In the genomic region with DNA sequence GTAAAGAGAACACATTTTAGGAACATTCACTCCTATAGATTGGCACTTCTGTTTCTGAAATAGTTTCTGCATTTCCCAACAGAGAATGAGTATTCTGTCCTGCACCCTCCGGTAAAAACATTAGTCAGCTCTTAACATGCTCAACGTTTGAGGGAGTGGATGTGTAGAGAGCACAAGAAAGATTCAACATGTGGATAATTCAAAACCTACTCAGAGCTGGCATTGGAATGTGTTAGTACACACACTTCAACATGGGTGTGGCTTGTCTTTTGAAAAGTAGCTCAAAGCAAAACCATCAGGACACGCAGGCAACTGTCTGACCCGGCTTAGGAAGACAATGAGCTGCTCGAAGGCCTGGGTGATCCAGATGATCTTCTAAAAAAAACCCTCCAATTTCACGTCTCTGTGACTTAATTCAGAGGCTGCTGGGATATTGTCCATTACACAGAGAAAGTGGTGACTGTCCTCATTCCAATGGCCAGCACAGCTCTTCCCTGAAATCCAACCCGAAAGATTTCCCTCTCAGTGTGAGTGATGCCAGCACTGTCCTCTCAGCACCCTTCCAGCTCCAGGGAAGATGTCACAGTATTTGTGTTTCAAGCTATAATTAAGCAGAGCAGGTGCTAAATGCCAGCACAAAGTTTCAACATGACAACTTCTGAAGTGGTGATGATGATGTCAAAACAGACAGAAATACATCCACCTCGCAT, we compare ENCODE assay signal across 10 cellular contexts. TPM values are rescaled to one million over a fixed set of nuclear protein-coding genes. Genes with fewer than 3 reads are reported as not detected.
DNase-seq lines count a peak whose midpoint lies in the region; ATAC-seq, FAIRE-seq and TF ChIP-seq lines count a peak whose summit lies in the region.
"Had no signal": no experiment of that assay in that cellular context is flagged by ENCODE, and none has a peak within 500 bp of the region (broad histone marks: within the 10 kb centered on the region; RNA-seq: fewer than 3 reads in every experiment).

No MANE protein-coding gene starts in this region.

- H3K27ac Mint-ChIP-seq in astrocyte (ENCODE audit: unreplicated experiment) = peak overlapping the region; percentile 75
- H3K27ac Mint-ChIP-seq: IgD-negative memory B cell had no signal

- intact Hi-C loops in OCI-LY7 (cut with micrococcal nuclease; ENCODE audit: unreplicated experiment) = no loop called here

- H3K4me3 ChIP-seq in astrocyte (ENCODE audit: insufficient read depth, low read depth, low read length) (no peak overlapping the region), subcutaneous abdominal adipose tissue (ENCODE audit: low read depth in 1 of 5, low read length in 5 of 5) (peak overlapping the region in 2 of 5 donors; percentile 18 to 33), OCI-LY7 (ENCODE audit: low read depth, low read length, poor library complexity, severe bottlenecking) (no peak overlapping the region)

- CTCF ChIA-PET in HEK293T (lab: Yijun Ruan, JAX) (no interaction called here), OCI-LY7 (lab: Charles Lee; ENCODE audit: unreplicated experiment) (no interaction called here)

- peaks cover 63% of the 10 kb centered on the region for H4K20me1 ChIP-seq in astrocyte (ENCODE audit: insufficient read depth, low read length)
- no peaks in the 10 kb centered on the region for H4K20me1 ChIP-seq in OCI-LY7 (ENCODE audit: insufficient read depth, low read length)

- H3K9me2 ChIP-seq in OCI-LY7 (ENCODE audit: insufficient read depth, low read length) = no peaks in the 10 kb centered on the region

- H3K4me1 Mint-ChIP-seq in astrocyte (ENCODE audit: low read depth, unreplicated experiment) = peaks cover 67% of the 10 kb centered on the region
- H3K4me1 Mint-ChIP-seq: IgD-negative memory B cell had no signal

- no peaks in the 10 kb centered on the region for H3K9me3 Mint-ChIP-seq in astrocyte (ENCODE audit: unreplicated experiment)
- H3K9me3 Mint-ChIP-seq: IgD-negative memory B cell had no signal

- peak; percentile 55 for DNase-seq in HPDE6-E6E7 (ENCODE audit: extremely low spot score)
- DNase-seq in astrocyte (ENCODE audit: low read depth) = peak; percentile 79
- peak; percentile 84 to 94 for DNase-seq in foreskin keratinocyte
- no peak for DNase-seq in GM13976 (ENCODE audit: low spot score)
- DNase-seq in HEK293T (ENCODE audit: extremely low spot score) = no peak
- DNase-seq in OCI-LY7 (ENCODE audit: low spot score) = no peak
- DNase-seq: DMS79, WERI-Rb-1 had no signal

- peak overlapping the region; percentile 60 for H3K4me2 ChIP-seq in astrocyte (ENCODE audit: low read length)
- no peak overlapping the region for H3K4me2 ChIP-seq in OCI-LY7 (ENCODE audit: low read length)

- H3K79me2 ChIP-seq in astrocyte (ENCODE audit: insufficient read depth, low read length) (peaks cover 100% of the 10 kb centered on the region), OCI-LY7 (ENCODE audit: insufficient read depth, low read depth, low read length) (no peaks in the 10 kb centered on the region)

- peaks cover 17% of the 10 kb centered on the region for H3K36me3 ChIP-seq in astrocyte (ENCODE audit: insufficient read depth, low read length)
- H3K36me3 ChIP-seq in subcutaneous abdominal adipose tissue (ENCODE audit: control insufficient read depth in 5 of 5, insufficient read depth in 5 of 5, low read length in 5 of 5) = peaks cover 0 to 3% (median 0%) of the 10 kb centered on the region in 5 donors
- no peaks in the 10 kb centered on the region for H3K36me3 ChIP-seq in OCI-LY7 (ENCODE audit: insufficient read depth, low read length)
- H3K36me3 ChIP-seq: WERI-Rb-1 had no signal

- H3K4me3 Mint-ChIP-seq in astrocyte (ENCODE audit: unreplicated experiment) = no peak overlapping the region
- H3K4me3 Mint-ChIP-seq: IgD-negative memory B cell had no signal

- no peaks in the 10 kb centered on the region for H3K9me3 ChIP-seq in astrocyte (ENCODE audit: insufficient read depth, low read depth, low read length)
- no peaks in the 10 kb centered on the region for H3K9me3 ChIP-seq in subcutaneous abdominal adipose tissue (ENCODE audit: control insufficient read depth in 5 of 5, low read length in 5 of 5)
- no peaks in the 10 kb centered on the region for H3K9me3 ChIP-seq in OCI-LY7 (ENCODE audit: low read length)

- peak overlapping the region; percentile 32 for H3K9ac ChIP-seq in astrocyte (ENCODE audit: low read length)
- H3K9ac ChIP-seq in subcutaneous abdominal adipose tissue (ENCODE audit: low read length in 5 of 5) = peak overlapping the region in 1 of 5 donors; percentile 17

- in situ Hi-C loops in GM13976 (cut with MboI; ENCODE audit: low sequenced_read_pairs, unreplicated experiment) = loop anchor here (25.0 kb wide), 1 partner anchor 265 kb away; no protein-coding TSS in a partner anchor

- BruUV-seq in OCI-LY7 (replicated peaks; lab: Mats Ljungman, UMichigan) = no TSS peak

- H3K27me3 ChIP-seq in astrocyte (ENCODE audit: insufficient read depth, low read length) = no peaks in the 10 kb centered on the region
- H3K27me3 ChIP-seq in foreskin keratinocyte = no peaks in the 10 kb centered on the region
- H3K27me3 ChIP-seq in subcutaneous abdominal adipose tissue (ENCODE audit: control insufficient read depth in 5 of 5, insufficient read depth in 4 of 5, low read length in 5 of 5) = no peaks in the 10 kb centered on the region

- TF ChIP-seq CTCF in astrocyte (IDR thresholded peaks at IDR 0.05; ENCODE audit: insufficient read depth, low read depth, low read length) (no peak), foreskin keratinocyte (conservative IDR thresholded peaks at IDR 0.05) (no peak), GM13976 (IDR thresholded peaks at IDR 0.05; ENCODE audit: borderline replicate concordance, control extremely low read depth, extremely low read depth, insufficient read depth, missing control alignments) (no peak), OCI-LY7 (conservative IDR thresholded peaks at IDR 0.05; ENCODE audit: low read length) (no peak)

- H3K27ac ChIP-seq in astrocyte (ENCODE audit: low read depth, low read length) = peak overlapping the region; percentile 58
- H3K27ac ChIP-seq in foreskin keratinocyte = peak overlapping the region; percentile 42
- peak overlapping the region; percentile 46 for H3K27ac ChIP-seq in subcutaneous abdominal adipose tissue (ENCODE audit: low read depth, low read length)
- H3K27ac ChIP-seq in OCI-LY7 (ENCODE audit: low read depth, low read length, poor library complexity, severe bottlenecking) = no peak overlapping the region
- H3K27ac ChIP-seq: WERI-Rb-1 had no signal

- H3K27me3 Mint-ChIP-seq in astrocyte (ENCODE audit: low read depth, unreplicated experiment) = no peaks in the 10 kb centered on the region
- H3K27me3 Mint-ChIP-seq: IgD-negative memory B cell had no signal

- H3K4me1 ChIP-seq in astrocyte (ENCODE audit: insufficient read depth, low read length) = peaks cover 49% of the 10 kb centered on the region
- H3K4me1 ChIP-seq in foreskin keratinocyte = peaks cover 6% of the 10 kb centered on the region
- peaks cover 0 to 19% (median 16%) of the 10 kb centered on the region in 5 donors for H3K4me1 ChIP-seq in subcutaneous abdominal adipose tissue (ENCODE audit: control insufficient read depth in 5 of 5, insufficient read depth in 5 of 5, low read length in 5 of 5)
- H3K4me1 ChIP-seq in OCI-LY7 (ENCODE audit: insufficient read depth, low read length, poor library complexity, severe bottlenecking) = no peaks in the 10 kb centered on the region

- FAIRE-seq in astrocyte (lab: Jason Lieb, UNC) = peak; percentile 96

- H3K36me3 Mint-ChIP-seq in astrocyte (ENCODE audit: low read depth, unreplicated experiment) = peaks cover 10% of the 10 kb centered on the region
- H3K36me3 Mint-ChIP-seq: IgD-negative memory B cell had no signal

- POLR2A ChIA-PET in HEK293T (lab: Yijun Ruan, JAX) (no interaction called here), OCI-LY7 (lab: Charles Lee) (interaction anchor here (0.7 to 0.9 kb wide), 2 partner anchors 13 to 20 kb away, joined by 3 to 4 read pairs; no protein-coding TSS in a partner anchor)

- H2AFZ ChIP-seq in astrocyte (ENCODE audit: low read depth, low read length) (no peak overlapping the region), OCI-LY7 (ENCODE audit: low read length) (no peak overlapping the region)

- peak; percentile 95 for ATAC-seq in foreskin keratinocyte

TF ChIP-seq in HEK293T, 16 proteins besides CTCF, POLR2A, EP300 and RAD21:
- TF ChIP-seq ELF4 (IDR thresholded peaks at IDR 0.05) (no peak), CTBP1 (IDR thresholded peaks at IDR 0.05; ENCODE audit: borderline replicate concordance) (no peak), FOXA1 (IDR thresholded peaks at IDR 0.05) (no peak), NFRKB (IDR thresholded peaks at IDR 0.05) (no peak), SUZ12 (IDR thresholded peaks at IDR 0.05) (no peak), ZNF384 (IDR thresholded peaks at IDR 0.05) (no peak), TARDBP (IDR thresholded peaks at IDR 0.05) (no peak), FOXM1 (IDR thresholded peaks at IDR 0.05; ENCODE audit: borderline replicate concordance) (no peak), BHLHE40 (IDR thresholded peaks at IDR 0.05; ENCODE audit: borderline replicate concordance) (no peak), FOXK2 (IDR thresholded peaks at IDR 0.05) (no peak), LEF1 (IDR thresholded peaks at IDR 0.05; ENCODE audit: borderline replicate concordance) (no peak), SP1 (IDR thresholded peaks at IDR 0.05) (no peak), HDGF (IDR thresholded peaks at IDR 0.05; ENCODE audit: borderline replicate concordance) (no peak), ARNT (IDR thresholded peaks at IDR 0.05) (no peak), L3MBTL2 (conservative IDR thresholded peaks at IDR 0.05) (no peak)
- TF ChIP-seq, protein P1, sequence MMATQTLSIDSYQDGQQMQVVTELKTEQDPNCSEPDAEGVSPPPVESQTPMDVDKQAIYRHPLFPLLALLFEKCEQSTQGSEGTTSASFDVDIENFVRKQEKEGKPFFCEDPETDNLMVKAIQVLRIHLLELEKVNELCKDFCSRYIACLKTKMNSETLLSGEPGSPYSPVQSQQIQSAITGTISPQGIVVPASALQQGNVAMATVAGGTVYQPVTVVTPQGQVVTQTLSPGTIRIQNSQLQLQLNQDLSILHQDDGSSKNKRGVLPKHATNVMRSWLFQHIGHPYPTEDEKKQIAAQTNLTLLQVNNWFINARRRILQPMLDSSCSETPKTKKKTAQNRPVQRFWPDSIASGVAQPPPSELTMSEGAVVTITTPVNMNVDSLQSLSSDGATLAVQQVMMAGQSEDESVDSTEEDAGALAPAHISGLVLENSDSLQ (IDR thresholded peaks at IDR 0.05) = no peak
TF ChIP-seq in HEK293T: peak in this region for 0.

RNA-seq across cellular contexts. Expression of a gene that starts 18.1 kb away (rescaled TPM):
- total RNA-seq in astrocyte = 210 and 298 TPM in 2 replicates
- 4.0 and 4.5 TPM in 2 replicates for total RNA-seq in foreskin keratinocyte
- polyA plus RNA-seq in foreskin keratinocyte = 1.2 and 1.3 TPM in 2 replicates
- total RNA-seq in OCI-LY7 (2014; rRNA removed; shearing (Covaris generic)) = 1.0 and 2.3 TPM in 2 replicates
- 0.68 TPM in 2 replicates for total RNA-seq in OCI-LY7 (2022)
- polyA plus RNA-seq: IgD-negative memory B cell had no signal

Comparison
In these comparisons a context has a peak if more than half of its experiments do, and no peak if none do; other contexts are left out.
1. DNase-seq: peak in HPDE6-E6E7 (single experiment), astrocyte (single experiment) and foreskin keratinocyte (2 of 2); none in GM13976 (single experiment), HEK293T (single experiment) and OCI-LY7 (single experiment).
2. RNA of a gene that starts 18.1 kb away (total RNA-seq): 210 to 298 TPM in astrocyte; 4.0 to 4.5 TPM in foreskin keratinocyte and 0.68 to 2.3 TPM in OCI-LY7; every median in the first group is over 10 times any median in the second.